10 cellular contexts compared by ENCODE assay signal in the genomic region with DNA sequence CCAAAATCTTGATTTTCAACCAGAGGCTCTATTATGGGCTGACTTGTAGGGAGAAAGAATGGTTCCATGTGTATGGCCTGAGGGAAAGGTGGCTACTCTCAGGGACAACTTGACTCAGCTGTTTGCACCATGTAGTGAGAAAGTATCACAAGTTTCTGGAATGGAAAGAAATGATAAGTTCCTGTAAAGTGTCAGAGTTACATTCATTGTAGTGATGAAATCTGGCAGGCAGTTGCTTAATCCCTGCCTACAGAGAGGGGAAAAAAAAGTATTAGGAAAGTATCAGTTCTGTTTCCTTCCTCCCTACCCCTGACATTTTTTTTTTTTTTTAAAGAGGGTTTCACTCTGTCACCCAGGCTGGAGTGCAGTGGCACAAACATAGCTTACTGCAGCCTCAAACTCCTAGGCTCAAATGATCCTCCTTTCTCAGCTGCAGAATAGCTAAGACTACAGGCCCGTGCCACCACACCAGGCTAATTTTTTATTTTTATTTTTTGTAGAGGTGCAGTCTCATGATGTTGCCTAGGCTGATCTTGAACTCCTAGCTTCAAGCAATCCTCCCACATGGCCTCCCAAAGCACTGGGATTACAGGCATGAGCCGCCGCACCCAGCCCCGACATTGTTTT. TPM values are rescaled to one million over a fixed set of nuclear protein-coding genes. Genes with fewer than 3 reads are reported as not detected.
DNase-seq lines count a peak whose midpoint lies in the region; ATAC-seq and TF ChIP-seq lines count a peak whose summit lies in the region.
"Had no signal": no experiment of that assay in that cellular context is flagged by ENCODE, and none has a peak within 500 bp of the region (broad histone marks: within the 10 kb centered on the region; RNA-seq: fewer than 3 reads in every experiment).

No MANE protein-coding gene starts in this region.

- H3K9me3 ChIP-seq in IMR-90 (ENCODE audit: control insufficient read depth, insufficient read depth, low read length) (no peaks in the 10 kb centered on the region), left lung (no peaks in the 10 kb centered on the region), transverse colon (no peaks in the 10 kb centered on the region)
- H3K9me3 ChIP-seq: thoracic aorta had no signal

- in situ Hi-C loops in IMR-90 (cut with MboI; ENCODE audit: low sequenced_read_pairs) (no loop called here), transverse colon (cut with MboI; ENCODE audit: low pct_ligation_motif_present in 1 of 4, low pct_unique_long_range_greater_than_20kb in 1 of 4, low sequenced_read_pairs in 3 of 4) (no loop called here)

- H3K9me3 Mint-ChIP-seq in activated T-helper 2 cell treated with anti-CD3 and anti-CD28 coated beads, Interferon-gamma antibody, Interleukin-2, Interleukin-4, amounts not matched to agents 10 μg/mL and 5 μg/mL and 100 μg/mL, durations not matched to agents 14 hours and 24 hours and 36 hours, result no peaks in the 10 kb centered on the region

- peaks cover 17% of the 10 kb centered on the region for H3K36me3 Mint-ChIP-seq in activated T-helper 2 cell treated with anti-CD3 and anti-CD28 coated beads, Interferon-gamma antibody, Interleukin-2, Interleukin-4, amounts not matched to agents 10 μg/mL and 5 μg/mL and 100 μg/mL, durations not matched to agents 14 hours and 24 hours and 36 hours (ENCODE audit: low read depth)

- H2BK20ac ChIP-seq in IMR-90 (ENCODE audit: low read depth, low read length), result no peak overlapping the region

- no peak overlapping the region for H3K56ac ChIP-seq in IMR-90 (ENCODE audit: extremely low read depth, insufficient read depth, low read length)

- no CpG with 5 or more reads among the region's 4 CpGs for WGBS in IMR-90 (ENCODE audit: extremely low coverage in 2 of 2, insufficient read length in 1 of 2), 2 experiments
- WGBS in transverse colon (ENCODE audit: low coverage in 1 of 2), 2 donors, result 89 to 93% methylated on average over 4 of the region's 4 CpGs

- H4K8ac ChIP-seq in IMR-90 (ENCODE audit: low read depth in 2 of 2, low read length in 2 of 2), result peak overlapping the region in 1 of 2 experiments; percentile 30; a peak in 1 of 4 replicates

- H4K5ac ChIP-seq in IMR-90 (ENCODE audit: low read depth, low read length), result peak overlapping the region; percentile 64; the same call in 1 of the 2 replicates

- H3K4me2 ChIP-seq in IMR-90 (ENCODE audit: low read depth, low read length), result peak overlapping the region; percentile 19; the same call in 1 of the 2 replicates

- intact Hi-C loops in IMR-90 (cut with micrococcal nuclease) (no loop called here), left lung (cut with DNase I) (loop anchor here in 1 of 2 donors (10.0 kb wide), 1 partner anchor 175 kb away; no protein-coding TSS in a partner anchor), transverse colon (cut with DNase I; ENCODE audit: low total_unique reads) (loop anchor here (5.0 kb wide), 1 partner anchor 408 kb away; no protein-coding TSS in a partner anchor)
- intact Hi-C loops in activated T-helper 2 cell treated with anti-CD3 and anti-CD28 coated beads, Interferon-gamma antibody, Interleukin-2, Interleukin-4, amounts not matched to agents 10 μg/mL and 5 μg/mL and 100 μg/mL, durations not matched to agents 14 hours and 24 hours and 36 hours (cut with micrococcal nuclease), result loop anchor here (5.0 to 10.0 kb wide), 2 partner anchors 137 to 565 kb away; a partner anchor contains a TSS

- TF ChIP-seq RAD21 in IMR-90 (IDR thresholded peaks at IDR 0.05; ENCODE audit: low read length), result no peak

- H3K4me1 Mint-ChIP-seq in activated T-helper 2 cell treated with anti-CD3 and anti-CD28 coated beads, Interferon-gamma antibody, Interleukin-2, Interleukin-4, amounts not matched to agents 10 μg/mL and 5 μg/mL and 100 μg/mL, durations not matched to agents 14 hours and 24 hours and 36 hours (ENCODE audit: low read depth), result peaks cover 22% of the 10 kb centered on the region

- H3K9ac ChIP-seq in IMR-90 (ENCODE audit: low read depth, low read length), result no peak overlapping the region

- peak overlapping the region; percentile 74; the same call in 1 of the 2 replicates for H3K14ac ChIP-seq in IMR-90 (replicated peaks; ENCODE audit: low read depth, low read length)

- H3K79me2 ChIP-seq in ACC112 (ENCODE audit: control insufficient read depth, insufficient read depth, low read length, unreplicated experiment), result peaks cover 3% of the 10 kb centered on the region

- peak overlapping the region; percentile 42 for H3K27ac Mint-ChIP-seq in activated T-helper 2 cell treated with anti-CD3 and anti-CD28 coated beads, Interferon-gamma antibody, Interleukin-2, Interleukin-4, amounts not matched to agents 10 μg/mL and 5 μg/mL and 100 μg/mL, durations not matched to agents 14 hours and 24 hours and 36 hours

- H2BK15ac ChIP-seq in IMR-90 (ENCODE audit: low read depth, low read length), result no peak overlapping the region

- no peaks in the 10 kb centered on the region for H3K36me3 ChIP-seq in ACC112 (ENCODE audit: insufficient read depth, low read length)
- no peaks in the 10 kb centered on the region for H3K36me3 ChIP-seq in IMR-90 (ENCODE audit: control insufficient read depth, insufficient read depth, low read length)
- H3K36me3 ChIP-seq in left lung, result no peaks in the 10 kb centered on the region
- no peaks in the 10 kb centered on the region for H3K36me3 ChIP-seq in transverse colon
- H3K36me3 ChIP-seq: thoracic aorta had no signal

- H2BK5ac ChIP-seq in IMR-90 (ENCODE audit: low read depth, low read length, poor library complexity, severe bottlenecking), result no peak overlapping the region

- no peak for TF ChIP-seq POLR2A in IMR-90 (IDR thresholded peaks at IDR 0.05; ENCODE audit: low read depth, low read length)
- TF ChIP-seq POLR2A in transverse colon (IDR thresholded peaks at IDR 0.05), result no peak

- POLR2A ChIA-PET in IMR-90 (lab: Charles Lee; ENCODE audit: unreplicated experiment), result no interaction called here

- no peaks in the 10 kb centered on the region for H3K27me3 Mint-ChIP-seq in activated T-helper 2 cell treated with anti-CD3 and anti-CD28 coated beads, Interferon-gamma antibody, Interleukin-2, Interleukin-4, amounts not matched to agents 10 μg/mL and 5 μg/mL and 100 μg/mL, durations not matched to agents 14 hours and 24 hours and 36 hours (ENCODE audit: low read depth)

- 0 out of 2 replicates have a peak overlapping the region, but pooled peaks have one; percentile 9 for H2AK5ac ChIP-seq in IMR-90 (ENCODE audit: low read depth, low read length)

- H2AFZ ChIP-seq in ACC112 (ENCODE audit: low read length, unreplicated experiment) (no peak overlapping the region), IMR-90 (replicated peaks; ENCODE audit: low read length, poor library complexity) (no peak overlapping the region)

- peak overlapping the region; percentile 47; the same call in 1 of the 2 replicates for H2BK120ac ChIP-seq in IMR-90 (ENCODE audit: low read depth, low read length)

- no peak for ATAC-seq in IMR-90 (ENCODE audit: low read depth)
- ATAC-seq in left lung, result peak; percentile 24
- ATAC-seq in GM21390 (IDR thresholded peaks at IDR 0.05; ENCODE audit: unreplicated experiment), result no peak
- ATAC-seq: HCT116 had no signal

- H3K27ac ChIP-seq in ACC112 (ENCODE audit: low read depth, low read length), result peak overlapping the region; percentile 53
- H3K27ac ChIP-seq in IMR-90 (ENCODE audit: insufficient read depth, low read length), result peak overlapping the region; percentile 17; the same call in 1 of the 2 replicates
- peak overlapping the region; percentile 57 to 100 for H3K27ac ChIP-seq in left lung
- peak overlapping the region in 1 of 4 donors; percentile 21 for H3K27ac ChIP-seq in transverse colon
- no peak overlapping the region for H3K27ac ChIP-seq in substantia nigra (ENCODE audit: low read depth, low read length, poor library complexity, severe bottlenecking)
- H3K27ac ChIP-seq: thoracic aorta had no signal

- H3K4me1 ChIP-seq in ACC112 (ENCODE audit: control insufficient read depth, insufficient read depth, low read length, unreplicated experiment) (peaks cover 11% of the 10 kb centered on the region), IMR-90 (ENCODE audit: control insufficient read depth, insufficient read depth, low read length) (peaks cover 17% of the 10 kb centered on the region), left lung (peaks cover 6 to 80% of the 10 kb centered on the region in 2 donors), transverse colon (peaks cover 0 to 6% (median 5%) of the 10 kb centered on the region in 4 donors)

- H2AK9ac ChIP-seq in IMR-90 (replicated peaks; ENCODE audit: low read depth, low read length, poor library complexity), result no peak overlapping the region

- H3K27me3 ChIP-seq in ACC112 (ENCODE audit: insufficient read depth, low read length), result no peaks in the 10 kb centered on the region
- no peaks in the 10 kb centered on the region for H3K27me3 ChIP-seq in IMR-90 (ENCODE audit: control insufficient read depth, insufficient read depth, low read length)
- H3K27me3 ChIP-seq in left lung, result no peaks in the 10 kb centered on the region
- H3K27me3 ChIP-seq in transverse colon, result no peaks in the 10 kb centered on the region

- H4K20me1 ChIP-seq in IMR-90 (ENCODE audit: insufficient read depth, low read length), result no peaks in the 10 kb centered on the region

- peak overlapping the region; percentile 19; the same call in 1 of the 2 replicates for H4K91ac ChIP-seq in IMR-90 (ENCODE audit: insufficient read depth, low read depth, low read length)

- peak overlapping the region; percentile 40; the same call in 1 of the 2 replicates for H3K4ac ChIP-seq in IMR-90 (ENCODE audit: low read depth, low read length)

- peaks cover 6 to 22% of the 10 kb centered on the region in 2 experiments; a peak in 3 of 4 replicates for H3K79me1 ChIP-seq in IMR-90 (ENCODE audit: low read depth in 1 of 2, low read length in 2 of 2)

- H3K23ac ChIP-seq in IMR-90 (ENCODE audit: low read depth, low read length), result no peak overlapping the region

- BruUV-seq in IMR-90 (replicated peaks; lab: Mats Ljungman, UMichigan), result no TSS peak

- no peaks in the 10 kb centered on the region for H3K9me1 ChIP-seq in IMR-90 (ENCODE audit: insufficient read depth, low read length)

- H3K18ac ChIP-seq in IMR-90 (ENCODE audit: low read depth, low read length), result peak overlapping the region; percentile 14; the same call in 1 of the 2 replicates

- DNase-seq in IMR-90 (peak; percentile 56), left lung (no peak), transverse colon (no peak), NCI-H1694 (lab: John Stamatoyannopoulos, UW) (no peak), substantia nigra (lab: John Stamatoyannopoulos, UW) (no peak)
- DNase-seq in activated T-helper 2 cell treated with anti-CD3 and anti-CD28 coated beads, Interferon-gamma antibody, Interleukin-2, Interleukin-4, amounts not matched to agents 10 μg/mL and 5 μg/mL and 100 μg/mL, durations not matched to agents 14 hours and 24 hours and 36 hours (ENCODE audit: low spot score), result no peak

- TF ChIP-seq CTCF in IMR-90 (conservative IDR thresholded peaks at IDR 0.05; ENCODE audit: low read depth, low read length) (no peak), left lung (IDR thresholded peaks at IDR 0.05) (no peak), transverse colon (IDR thresholded peaks at IDR 0.05) (no peak)

- no peak for TF ChIP-seq EP300 in transverse colon (IDR thresholded peaks at IDR 0.05; ENCODE audit: low read depth)

- no peak overlapping the region for H3K4me3 Mint-ChIP-seq in activated T-helper 2 cell treated with anti-CD3 and anti-CD28 coated beads, Interferon-gamma antibody, Interleukin-2, Interleukin-4, amounts not matched to agents 10 μg/mL and 5 μg/mL and 100 μg/mL, durations not matched to agents 14 hours and 24 hours and 36 hours (ENCODE audit: low read depth)

- H3K4me3 ChIP-seq in ACC112 (ENCODE audit: low read depth, low read length), result no peak overlapping the region
- no peak overlapping the region for H3K4me3 ChIP-seq in IMR-90 (ENCODE audit: insufficient read depth, low read depth, low read length)
- peak overlapping the region in 1 of 2 donors; percentile 79 for H3K4me3 ChIP-seq in left lung
- H3K4me3 ChIP-seq in transverse colon, result no peak overlapping the region
- H3K4me3 ChIP-seq: thoracic aorta had no signal

- CTCF ChIA-PET in IMR-90 (lab: Yijun Ruan, JAX), result interaction anchor here (0.6 kb wide), 1 partner anchor 63 kb away, joined by 4 read pairs; no protein-coding TSS in a partner anchor

- dilution Hi-C loops in IMR-90 (cut with HindIII; ENCODE audit: low sequenced_read_pairs, unreplicated experiment), result no loop called here

RNA-seq across cellular contexts. Expression of a gene that starts 4.7 kb away (rescaled TPM):
- total RNA-seq in IMR-90 (2012; rRNA removed) (62.6 and 91.9 TPM in 2 replicates), left lung (100 to 1,000 TPM in 1 of 2 donors, 10 to 100 TPM in 1; 95.3 to 121 TPM), transverse colon (100 to 1,000 TPM in 2 of 4 donors, 10 to 100 TPM in 2; 31.8 to 141 (median 77.5) TPM)
- 18.6 and 20.3 TPM in 2 replicates for polyA plus RNA-seq in IMR-90 (2012; rRNA removed)
- polyA plus RNA-seq in IMR-90 (2012; cell fraction: cytosol; rRNA removed), result 4.1 and 4.9 TPM in 2 replicates
- 2.4 and 21.9 TPM in 2 replicates for polyA plus RNA-seq in IMR-90 (2012; cell fraction: nucleus; rRNA removed; ENCODE audit: low replicate concordance)
- 28.9 and 30.3 TPM in 2 replicates for total RNA-seq in activated T-helper 2 cell treated with anti-CD3 and anti-CD28 coated beads, Interferon-gamma antibody, Interleukin-2, Interleukin-4, amounts not matched to agents 10 μg/mL and 5 μg/mL and 100 μg/mL, durations not matched to agents 14 hours and 24 hours and 36 hours

RNA-seq across cellular contexts. Expression of a gene that starts 21.7 kb away (rescaled TPM):
- total RNA-seq in IMR-90 (2012; rRNA removed), result 16.7 and 20.6 TPM in 2 replicates
- polyA plus RNA-seq in IMR-90 (2012; rRNA removed), result 17.3 and 18.5 TPM in 2 replicates
- 14.6 and 28.6 TPM in 2 replicates for polyA plus RNA-seq in IMR-90 (2012; cell fraction: cytosol; rRNA removed)
- polyA plus RNA-seq in IMR-90 (2012; cell fraction: nucleus; rRNA removed; ENCODE audit: low replicate concordance), result 5.2 and 23.8 TPM in 2 replicates
- 5.6 and 6.8 TPM in 2 replicates for total RNA-seq in activated T-helper 2 cell treated with anti-CD3 and anti-CD28 coated beads, Interferon-gamma antibody, Interleukin-2, Interleukin-4, amounts not matched to agents 10 μg/mL and 5 μg/mL and 100 μg/mL, durations not matched to agents 14 hours and 24 hours and 36 hours
- 10 to 100 TPM; 25.8 to 27.6 TPM for total RNA-seq in left lung
- 10 to 100 TPM in 3 of 4 donors, 1 to 10 TPM in 1; 6.4 to 46.6 (median 28.0) TPM for total RNA-seq in transverse colon

RNA-seq across cellular contexts. Expression of a gene that starts 43.0 kb away (rescaled TPM):
- total RNA-seq in IMR-90 (2012; rRNA removed), result 5.3 and 6.6 TPM in 2 replicates
- 11.1 and 11.9 TPM in 2 replicates for polyA plus RNA-seq in IMR-90 (2012; rRNA removed)
- polyA plus RNA-seq in IMR-90 (2012; cell fraction: cytosol; rRNA removed), result 10.6 and 10.7 TPM in 2 replicates
- polyA plus RNA-seq in IMR-90 (2012; cell fraction: nucleus; rRNA removed; ENCODE audit: low replicate concordance), result 2.2 and 4.7 TPM in 2 replicates
- total RNA-seq in activated T-helper 2 cell treated with anti-CD3 and anti-CD28 coated beads, Interferon-gamma antibody, Interleukin-2, Interleukin-4, amounts not matched to agents 10 μg/mL and 5 μg/mL and 100 μg/mL, durations not matched to agents 14 hours and 24 hours and 36 hours, result 0.50 and 1.8 TPM in 2 replicates
- total RNA-seq in left lung, result 10 to 100 TPM in 1 of 2 donors, 1 to 10 TPM in 1; 9.0 to 20.8 TPM
- 10 to 100 TPM in 1 of 4 donors, 1 to 10 TPM in 1, not detected in 2; 4.3 to 19.4 TPM for total RNA-seq in transverse colon
